Comparison of ENCODE assay signal across 9 cellular contexts in the genomic region with DNA sequence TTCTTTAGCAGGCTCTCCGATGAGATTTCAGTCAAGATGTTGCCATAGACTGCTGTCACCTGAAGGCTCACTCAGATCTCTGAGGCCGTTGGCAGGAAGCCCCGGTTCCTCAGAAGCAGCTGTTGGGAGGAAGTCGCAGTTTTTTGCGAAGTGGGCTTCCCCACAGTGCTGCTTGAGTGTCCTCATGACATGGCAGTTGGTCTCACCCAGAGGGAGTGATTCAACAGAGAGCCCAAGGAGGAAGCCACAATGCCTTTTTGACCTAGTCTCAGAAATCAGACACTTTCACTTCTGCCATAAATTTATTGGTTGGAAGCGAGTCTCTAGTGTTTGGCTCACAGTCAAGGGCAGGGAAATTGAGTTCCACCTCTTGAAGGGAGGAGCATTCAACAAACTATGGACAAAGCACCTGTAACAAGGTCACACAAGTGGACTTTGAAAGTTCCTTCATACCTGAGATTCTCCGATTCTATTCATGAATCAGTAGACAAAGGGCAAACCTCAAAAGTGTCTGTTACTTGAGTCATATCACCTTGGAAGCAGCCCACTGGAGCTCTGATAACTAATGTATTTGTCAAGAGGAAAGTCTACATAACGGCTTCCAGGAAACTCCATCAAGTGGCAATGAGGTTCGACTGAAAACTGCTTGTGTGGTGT.
A peak's percentile ranks its signal among the peaks of the same experiment; 100 is the strongest.
DNase-seq lines count a peak whose midpoint lies in the region; ATAC-seq and TF ChIP-seq lines count a peak whose summit lies in the region.
"Had no signal": no experiment of that assay in that cellular context is flagged by ENCODE, and none has a peak within 500 bp of the region (broad histone marks: within the 10 kb centered on the region; RNA-seq: fewer than 3 reads in every experiment).

No MANE protein-coding gene starts in this region.

- TF ChIP-seq CTCF in choroid plexus epithelial cell (conservative IDR thresholded peaks at IDR 0.05; ENCODE audit: low read depth, low read length), result no peak

- ATAC-seq in GM19455 (IDR thresholded peaks at IDR 0.05; ENCODE audit: unreplicated experiment), result peak; percentile 79
- no peak for ATAC-seq in HG03025 (IDR thresholded peaks at IDR 0.05; ENCODE audit: low FRiP score, unreplicated experiment)
- ATAC-seq in HG03521 (IDR thresholded peaks at IDR 0.05; ENCODE audit: unreplicated experiment), result no peak

- H3K27ac ChIP-seq in BLaER1 treated with 17β-estradiol and CSF1 and Interleukin-3, amounts not matched to agents 10 nM and 100 nM, result peak overlapping the region in 8 of 11 experiments; percentile 23 to 64 (median 32); a peak in 13 of 22 replicates

- DNase-seq in MV-4-11 (lab: John Stamatoyannopoulos, UW) (peak; percentile 92), choroid plexus epithelial cell (ENCODE audit: low read depth) (peak; percentile 31), Kasumi-1 (lab: John Stamatoyannopoulos, UW) (no peak), SHP77 (lab: John Stamatoyannopoulos, UW) (no peak)
- DNase-seq: natural killer cell had no signal

- no peak overlapping the region for H3K9ac ChIP-seq in BLaER1 treated with 17β-estradiol and CSF1 and Interleukin-3, amounts not matched to agents 10 nM and 100 nM

- peaks cover 43 to 78% (median 57%) of the 10 kb centered on the region in 11 experiments for H3K36me3 ChIP-seq in BLaER1 treated with 17β-estradiol and CSF1 and Interleukin-3, amounts not matched to agents 10 nM and 100 nM

- peak overlapping the region in 9 of 11 experiments; percentile 4 to 46 (median 18); a peak in 13 of 22 replicates for H3K4me2 ChIP-seq in BLaER1 treated with 17β-estradiol and CSF1 and Interleukin-3, amounts not matched to agents 10 nM and 100 nM

- H4K20me1 ChIP-seq in BLaER1 treated with 17β-estradiol and CSF1 and Interleukin-3, amounts not matched to agents 10 nM and 100 nM, result no peaks in the 10 kb centered on the region

- H3K4me3 ChIP-seq in BLaER1 treated with 17β-estradiol and CSF1 and Interleukin-3, amounts not matched to agents 10 nM and 100 nM, result no peak overlapping the region; a peak in 1 of 20 replicates
- H3K4me3 ChIP-seq in choroid plexus epithelial cell (ENCODE audit: low read depth, low read length), result no peak overlapping the region

- H3K9me3 ChIP-seq in BLaER1 treated with 17β-estradiol and CSF1 and Interleukin-3, amounts not matched to agents 10 nM and 100 nM (replicated peaks in 1 of 11), result peaks cover 19 to 41% (median 27%) of the 10 kb centered on the region in 11 experiments

- no peaks in the 10 kb centered on the region for H3K27me3 ChIP-seq in BLaER1 treated with 17β-estradiol and CSF1 and Interleukin-3, amounts not matched to agents 10 nM and 100 nM

- peaks cover 0 to 16% (median 11%) of the 10 kb centered on the region in 10 experiments; a peak in 17 of 20 replicates for H3K4me1 ChIP-seq in BLaER1 treated with 17β-estradiol and CSF1 and Interleukin-3, amounts not matched to agents 10 nM and 100 nM

Comparison
In these comparisons a context has a peak if more than half of its experiments do, and no peak if none do; other contexts are left out.
1. DNase-seq: peak in MV-4-11 (single experiment) and choroid plexus epithelial cell (single experiment); none in Kasumi-1 (0 of 2) and SHP77 (0 of 2).